1 cellular context compared by ENCODE assay signal in the genomic region with DNA sequence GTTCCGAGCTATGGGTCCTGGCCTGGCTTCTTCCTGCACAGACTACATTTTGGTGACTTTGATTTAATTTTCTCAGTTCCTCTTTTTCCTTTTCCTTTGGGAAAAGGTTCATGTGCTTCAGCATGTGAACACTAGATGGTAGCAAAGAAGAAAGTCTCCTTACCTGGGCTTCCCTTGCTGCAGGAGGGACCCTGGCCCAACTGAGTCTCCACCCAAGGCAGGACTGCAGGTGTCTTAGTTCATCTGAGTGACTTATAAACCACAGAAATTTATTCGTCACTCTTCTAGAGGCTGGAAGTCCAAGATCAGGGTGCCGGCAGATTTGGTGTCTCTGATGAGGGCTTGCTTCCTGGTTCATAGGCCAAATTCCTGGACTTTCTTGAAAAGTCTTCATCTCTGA.
TF ChIP-seq lines count a peak whose summit lies in the region.

No MANE protein-coding gene starts in this region.

TF ChIP-seq in HepG2, 621 proteins besides CTCF, POLR2A, EP300 and RAD21 (continued from another document):
- TF ChIP-seq, protein P1, sequence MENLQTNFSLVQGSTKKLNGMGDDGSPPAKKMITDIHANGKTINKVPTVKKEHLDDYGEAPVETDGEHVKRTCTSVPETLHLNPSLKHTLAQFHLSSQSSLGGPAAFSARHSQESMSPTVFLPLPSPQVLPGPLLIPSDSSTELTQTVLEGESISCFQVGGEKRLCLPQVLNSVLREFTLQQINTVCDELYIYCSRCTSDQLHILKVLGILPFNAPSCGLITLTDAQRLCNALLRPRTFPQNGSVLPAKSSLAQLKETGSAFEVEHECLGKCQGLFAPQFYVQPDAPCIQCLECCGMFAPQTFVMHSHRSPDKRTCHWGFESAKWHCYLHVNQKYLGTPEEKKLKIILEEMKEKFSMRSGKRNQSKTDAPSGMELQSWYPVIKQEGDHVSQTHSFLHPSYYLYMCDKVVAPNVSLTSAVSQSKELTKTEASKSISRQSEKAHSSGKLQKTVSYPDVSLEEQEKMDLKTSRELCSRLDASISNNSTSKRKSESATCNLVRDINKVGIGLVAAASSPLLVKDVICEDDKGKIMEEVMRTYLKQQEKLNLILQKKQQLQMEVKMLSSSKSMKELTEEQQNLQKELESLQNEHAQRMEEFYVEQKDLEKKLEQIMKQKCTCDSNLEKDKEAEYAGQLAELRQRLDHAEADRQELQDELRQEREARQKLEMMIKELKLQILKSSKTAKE (CRISPR knock-in tag; IDR thresholded peaks at IDR 0.05; ENCODE audit: borderline replicate concordance) = no peak
